In the genomic region with DNA sequence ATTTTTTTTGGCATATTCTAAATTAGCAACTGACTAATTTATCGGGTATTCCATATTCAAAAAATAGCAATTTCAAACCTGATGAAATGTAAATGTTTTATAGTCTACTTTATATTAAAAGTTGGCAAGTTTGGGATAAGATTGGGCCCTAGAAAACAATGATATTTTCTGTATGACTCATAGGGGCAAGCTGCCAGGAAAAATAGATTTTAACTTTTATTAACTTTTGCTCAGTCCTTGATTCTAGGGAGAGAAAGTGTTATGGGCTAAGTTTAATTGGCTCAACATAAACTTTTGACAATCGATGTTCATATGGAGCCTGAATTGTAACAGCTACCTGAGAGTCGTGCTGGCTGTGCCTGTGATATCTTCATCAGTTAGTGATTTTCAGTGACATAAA, we compare ENCODE assay signal across 25 cellular contexts.
DNase-seq lines count a peak whose midpoint lies in the region; ATAC-seq and TF ChIP-seq lines count a peak whose summit lies in the region.
"Had no signal": no experiment of that assay in that cellular context is flagged by ENCODE, and none has a peak within 500 bp of the region (broad histone marks: within the 10 kb centered on the region; RNA-seq: fewer than 3 reads in every experiment).

No MANE protein-coding gene starts in this region.

- POLR2A ChIA-PET in activated CD4-positive, alpha-beta memory T cell treated with anti-CD3 and anti-CD28 coated beads, Interleukin-2, amount 10 ng/mL, durations not matched to agents 7 days and 5 days (lab: Charles Lee) = no interaction called here

- H3K27ac ChIP-seq in left lung = no peak overlapping the region
- H3K27ac ChIP-seq: psoas muscle, thyroid gland, WERI-Rb-1 had no signal

- CTCF ChIA-PET in activated CD4-positive, alpha-beta memory T cell treated with anti-CD3 and anti-CD28 coated beads, Interleukin-2, amount 10 ng/mL, durations not matched to agents 7 days and 5 days (lab: Charles Lee) = no interaction called here

- DNase-seq in HS-5 (ENCODE audit: low read depth) (peak; percentile 15), adipocyte (ENCODE audit: low read depth) (peak; percentile 52), fibroblast of peridontal ligament (ENCODE audit: extremely low read depth) (peak; percentile 26), NCI-H524 (lab: John Stamatoyannopoulos, UW) (no peak), posterior vena cava (ENCODE audit: low spot score) (no peak), left lung (no peak)
- no peak for DNase-seq in activated CD4-positive, alpha-beta memory T cell treated with anti-CD3 and anti-CD28 coated beads, Interleukin-2, amount 10 ng/mL, durations not matched to agents 7 days and 5 days
- DNase-seq: activated CD4-positive, alpha-beta T cell treated with anti-CD3 and anti-CD28 coated beads, Interleukin-2, amount 10 ng/mL, durations not matched to agents 7 days and 5 days; activated CD8-positive, alpha-beta memory T cell treated with anti-CD3 and anti-CD28 coated beads, Interleukin-2, amount 50 U/mL, for 4 hours; activated naive CD8-positive, alpha-beta T cell treated with anti-CD3 and anti-CD28 coated beads for 36 hours; AML-193; cortex of kidney; DMS79 treated with DMSO at 0.1 percent for 48 hours; heart right ventricle; left ventricle myocardium superior; NCI-H510A; psoas muscle; thyroid gland; WERI-Rb-1 had no signal

- no peak overlapping the region for H3K4me3 Mint-ChIP-seq in activated CD4-positive, alpha-beta memory T cell treated with anti-CD3 and anti-CD28 coated beads, Interleukin-2, amount 10 ng/mL, durations not matched to agents 7 days and 5 days
- H3K4me3 Mint-ChIP-seq: activated CD4-positive, alpha-beta T cell treated with anti-CD3 and anti-CD28 coated beads, Interleukin-2, amount 10 ng/mL, durations not matched to agents 7 days and 5 days; activated naive CD8-positive, alpha-beta T cell treated with anti-CD3 and anti-CD28 coated beads for 36 hours; GM23338; neural crest cell; stimulated activated memory B cell treated with anti-CD40 and anti-IgM and Interleukin-4, amounts not matched to agents 10 μg/mL and 1 μg/mL and 100 μg/mL, for 72 hours; T-helper 2 cell treated with Interferon-gamma antibody and Interleukin-4, amounts not matched to agents 5 μg/mL and 100 μg/mL, for 36 hours had no signal

- H3K4me1 ChIP-seq in adipocyte (ENCODE audit: control insufficient read depth, insufficient read depth, low read length) (no peaks in the 10 kb centered on the region), left lung (no peaks in the 10 kb centered on the region)
- H3K4me1 ChIP-seq: psoas muscle had no signal

- H3K4me3 ChIP-seq in adipocyte (ENCODE audit: low read length) (no peak overlapping the region), left lung (no peak overlapping the region)
- H3K4me3 ChIP-seq: GM23338, heart right ventricle, psoas muscle, smooth muscle cell, thyroid gland had no signal

- ATAC-seq in left lung = no peak
- ATAC-seq: GM23338; heart right ventricle; left ventricle myocardium superior; psoas muscle; stimulated activated memory B cell treated with anti-CD40 and anti-IgM and Interleukin-4, amounts not matched to agents 10 μg/mL and 1 μg/mL and 100 μg/mL, for 72 hours had no signal

- no peaks in the 10 kb centered on the region for H3K9me3 Mint-ChIP-seq in activated CD4-positive, alpha-beta memory T cell treated with anti-CD3 and anti-CD28 coated beads, Interleukin-2, amount 10 ng/mL, durations not matched to agents 7 days and 5 days
- H3K9me3 Mint-ChIP-seq: activated CD4-positive, alpha-beta T cell treated with anti-CD3 and anti-CD28 coated beads, Interleukin-2, amount 10 ng/mL, durations not matched to agents 7 days and 5 days; activated naive CD8-positive, alpha-beta T cell treated with anti-CD3 and anti-CD28 coated beads for 36 hours; activated T-helper 2 cell treated with anti-CD3 and anti-CD28 coated beads, Interferon-gamma antibody, Interleukin-2, Interleukin-4, amounts not matched to agents 10 μg/mL and 5 μg/mL and 100 μg/mL, durations not matched to agents 14 hours and 24 hours and 36 hours; GM23338; neural crest cell; stimulated activated memory B cell treated with anti-CD40 and anti-IgM and Interleukin-4, amounts not matched to agents 10 μg/mL and 1 μg/mL and 100 μg/mL, for 72 hours; T-helper 2 cell treated with Interferon-gamma antibody and Interleukin-4, amounts not matched to agents 5 μg/mL and 100 μg/mL, for 36 hours had no signal

- no peaks in the 10 kb centered on the region for H3K4me1 Mint-ChIP-seq in activated CD4-positive, alpha-beta memory T cell treated with anti-CD3 and anti-CD28 coated beads, Interleukin-2, amount 10 ng/mL, durations not matched to agents 7 days and 5 days
- H3K4me1 Mint-ChIP-seq: activated CD4-positive, alpha-beta T cell treated with anti-CD3 and anti-CD28 coated beads, Interleukin-2, amount 10 ng/mL, durations not matched to agents 7 days and 5 days; activated naive CD8-positive, alpha-beta T cell treated with anti-CD3 and anti-CD28 coated beads for 36 hours; GM23338; stimulated activated memory B cell treated with anti-CD40 and anti-IgM and Interleukin-4, amounts not matched to agents 10 μg/mL and 1 μg/mL and 100 μg/mL, for 72 hours had no signal

- H3K36me3 ChIP-seq in adipocyte (ENCODE audit: control insufficient read depth, insufficient read depth, low read length, severe bottlenecking) (no peaks in the 10 kb centered on the region), left lung (no peaks in the 10 kb centered on the region)
- H3K36me3 ChIP-seq: heart right ventricle, thyroid gland, WERI-Rb-1 had no signal

- no peaks in the 10 kb centered on the region for H3K27me3 Mint-ChIP-seq in activated CD4-positive, alpha-beta memory T cell treated with anti-CD3 and anti-CD28 coated beads, Interleukin-2, amount 10 ng/mL, durations not matched to agents 7 days and 5 days
- H3K27me3 Mint-ChIP-seq: activated CD4-positive, alpha-beta T cell treated with anti-CD3 and anti-CD28 coated beads, Interleukin-2, amount 10 ng/mL, durations not matched to agents 7 days and 5 days; activated naive CD8-positive, alpha-beta T cell treated with anti-CD3 and anti-CD28 coated beads for 36 hours; stimulated activated memory B cell treated with anti-CD40 and anti-IgM and Interleukin-4, amounts not matched to agents 10 μg/mL and 1 μg/mL and 100 μg/mL, for 72 hours had no signal

- H3K27me3 ChIP-seq in adipocyte (replicated peaks; ENCODE audit: control insufficient read depth, insufficient read depth, low read length) (no peaks in the 10 kb centered on the region), left lung (no peaks in the 10 kb centered on the region)
- H3K27me3 ChIP-seq: heart right ventricle, thyroid gland had no signal

- H3K9ac ChIP-seq in adipocyte (ENCODE audit: low read length) = no peak overlapping the region

- no peak overlapping the region for H3K27ac Mint-ChIP-seq in activated CD4-positive, alpha-beta memory T cell treated with anti-CD3 and anti-CD28 coated beads, Interleukin-2, amount 10 ng/mL, durations not matched to agents 7 days and 5 days
- H3K27ac Mint-ChIP-seq: activated CD4-positive, alpha-beta T cell treated with anti-CD3 and anti-CD28 coated beads, Interleukin-2, amount 10 ng/mL, durations not matched to agents 7 days and 5 days; activated naive CD8-positive, alpha-beta T cell treated with anti-CD3 and anti-CD28 coated beads for 36 hours; activated T-helper 2 cell treated with anti-CD3 and anti-CD28 coated beads, Interferon-gamma antibody, Interleukin-2, Interleukin-4, amounts not matched to agents 10 μg/mL and 5 μg/mL and 100 μg/mL, durations not matched to agents 14 hours and 24 hours and 36 hours; GM23338; stimulated activated memory B cell treated with anti-CD40 and anti-IgM and Interleukin-4, amounts not matched to agents 10 μg/mL and 1 μg/mL and 100 μg/mL, for 72 hours; T-helper 2 cell treated with Interferon-gamma antibody and Interleukin-4, amounts not matched to agents 5 μg/mL and 100 μg/mL, for 36 hours had no signal

- H3K9me3 ChIP-seq in adipocyte (ENCODE audit: control insufficient read depth, low read length) (no peaks in the 10 kb centered on the region), left lung (no peaks in the 10 kb centered on the region)
- H3K9me3 ChIP-seq: heart right ventricle, psoas muscle, thyroid gland had no signal

- intact Hi-C loops in posterior vena cava (cut with DNase I) (no loop called here), left lung (cut with DNase I) (no loop called here)

- no peak for TF ChIP-seq CTCF in left lung (IDR thresholded peaks at IDR 0.05)

- H3K36me3 Mint-ChIP-seq in activated CD4-positive, alpha-beta memory T cell treated with anti-CD3 and anti-CD28 coated beads, Interleukin-2, amount 10 ng/mL, durations not matched to agents 7 days and 5 days (ENCODE audit: low read depth) = no peaks in the 10 kb centered on the region
- H3K36me3 Mint-ChIP-seq: activated naive CD8-positive, alpha-beta T cell treated with anti-CD3 and anti-CD28 coated beads for 36 hours; stimulated activated memory B cell treated with anti-CD40 and anti-IgM and Interleukin-4, amounts not matched to agents 10 μg/mL and 1 μg/mL and 100 μg/mL, for 72 hours had no signal

Comparison
In these comparisons a context has a peak if more than half of its experiments do, and no peak if none do; other contexts are left out.
1. DNase-seq: peak in HS-5 (single experiment), adipocyte (single experiment) and fibroblast of peridontal ligament (single experiment); none in NCI-H524 (0 of 2), posterior vena cava (single experiment), activated CD4-positive, alpha-beta memory T cell treated with anti-CD3 and anti-CD28 coated beads, Interleukin-2, amount 10 ng/mL, durations not matched to agents 7 days and 5 days (single experiment) and left lung (0 of 2).